Comparison of ENCODE assay signal across 8 cellular contexts in genomic region chr1:168159979-168160378, GRCh38. TPM values are rescaled to one million over a fixed set of nuclear protein-coding genes. Genes with fewer than 3 reads are reported as not detected.
"Had no signal": no experiment of that assay in that cellular context is flagged by ENCODE, and none has a peak within 500 bp of the region (broad histone marks: within the 10 kb centered on the region; RNA-seq: fewer than 3 reads in every experiment).

No MANE protein-coding gene starts in this region.

- H3K27ac Mint-ChIP-seq: GM23338, H9, HFFc6 had no signal

- H3K4me1 Mint-ChIP-seq: GM23338, H9 had no signal

- H3K4me3 ChIP-seq: GM23338 had no signal

- H3K4me3 Mint-ChIP-seq: GM23338, H9, HFFc6 had no signal

- DNase-seq: H9, HCEC 1CT, HFFc6, IMR-90, KBM-7 had no signal

- H3K27ac ChIP-seq: KMS-11 had no signal

RNA-seq across cellular contexts. Expression of gene GPR161, which starts 23.2 kb away (rescaled TPM):
- total RNA-seq: HT-29 had no signal
